Comparison of ENCODE assay signal across 7 cellular contexts in genomic region chr1:240691521-240692338, GRCh38.
DNase-seq lines count a peak whose midpoint lies in the region; ATAC-seq and TF ChIP-seq lines count a peak whose summit lies in the region.

No MANE protein-coding gene starts in this region.

- TF ChIP-seq EP300 in upper lobe of left lung (IDR thresholded peaks at IDR 0.05) = no peak

- H3K36me3 ChIP-seq in upper lobe of left lung = no peaks in the 10 kb centered on the region

- no peaks in the 10 kb centered on the region for H3K4me1 ChIP-seq in upper lobe of left lung

- 61 to 67% methylated on average over 11 of the region's 11 CpGs for WGBS in upper lobe of left lung, 2 donors

- no peak overlapping the region for H3K4me3 ChIP-seq in upper lobe of left lung

- TF ChIP-seq CTCF in upper lobe of left lung (IDR thresholded peaks at IDR 0.05) = peak in 5 of 6 experiments; percentile 31 to 60 (median 39)

- ATAC-seq in upper lobe of left lung (ENCODE audit: low FRiP score in 2 of 2) (peak in 1 of 2 donors; percentile 92), GM21786 (IDR thresholded peaks at IDR 0.05; ENCODE audit: unreplicated experiment) (no peak)

- no peaks in the 10 kb centered on the region for H3K27me3 ChIP-seq in upper lobe of left lung

- no peaks in the 10 kb centered on the region for H3K9me3 ChIP-seq in upper lobe of left lung

- DNase-seq in ELF-1 (ENCODE audit: low read depth, low spot score) (peak; percentile 61), NCI-H146 treated with DMSO at 0.1 percent for 48 hours (lab: John Stamatoyannopoulos, UW; ENCODE audit: unreplicated experiment) (peak; percentile 33), anterior cingulate cortex (lab: John Stamatoyannopoulos, UW) (peak in 46 of 58 donors; percentile 2 to 61 (median 20)), left kidney (ENCODE audit: low read depth, low spot score) (peak; percentile 72), upper lobe of left lung (peak in 1 of 2 donors; percentile 23), DMS79 treated with DMSO at 0.1 percent for 48 hours (lab: John Stamatoyannopoulos, UW) (no peak)

- H3K27ac ChIP-seq in upper lobe of left lung = no peak overlapping the region

- TF ChIP-seq POLR2A in upper lobe of left lung (IDR thresholded peaks at IDR 0.05) = no peak
